Comparison of ENCODE assay signal across 23 cellular contexts in the genomic region with DNA sequence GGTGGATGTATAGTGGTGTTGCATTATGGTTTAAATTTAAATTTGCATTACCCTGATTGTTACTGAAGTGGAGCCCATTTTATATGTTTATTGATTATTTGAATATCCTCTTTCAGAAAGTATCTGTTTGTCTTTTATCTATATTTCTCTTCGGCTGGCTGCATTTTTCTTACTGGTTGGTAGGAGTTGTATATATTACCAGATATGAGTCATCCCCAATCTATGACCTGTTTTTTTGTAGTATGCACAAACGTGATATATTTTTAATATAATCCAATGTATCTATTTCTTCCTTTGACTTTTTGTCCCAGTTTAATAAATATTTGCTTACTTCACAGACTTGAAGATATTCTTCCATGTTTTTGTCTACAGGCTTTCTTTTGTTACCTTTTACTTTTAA. TPM values are rescaled to one million over a fixed set of nuclear protein-coding genes. Genes with fewer than 3 reads are reported as not detected.
A peak's percentile ranks its signal among the peaks of the same experiment; 100 is the strongest.
DNase-seq lines count a peak whose midpoint lies in the region; ATAC-seq and TF ChIP-seq lines count a peak whose summit lies in the region.
"Had no signal": no experiment of that assay in that cellular context is flagged by ENCODE, and none has a peak within 500 bp of the region (broad histone marks: within the 10 kb centered on the region; RNA-seq: fewer than 3 reads in every experiment).

No MANE protein-coding gene starts in this region.

- no peak overlapping the region for H3K27ac ChIP-seq in GM23248
- no peak overlapping the region for H3K27ac ChIP-seq in OCI-LY3 (ENCODE audit: low read length)
- H3K27ac ChIP-seq in fibroblast of lung (ENCODE audit: insufficient read depth, low read length), result no peak overlapping the region
- H3K27ac ChIP-seq: A549; BLaER1 treated with 17β-estradiol and CSF1 and Interleukin-3, amounts not matched to agents 10 nM and 100 nM had no signal

- H3K4me3 ChIP-seq in GM23248 (no peak overlapping the region), OCI-LY3 (ENCODE audit: low read length) (no peak overlapping the region), fibroblast of lung (replicated peaks in 1 of 4; ENCODE audit: control extremely low read depth in 1 of 4, insufficient read depth in 1 of 4, low read depth in 3 of 4, low read length in 4 of 4) (no peak overlapping the region)
- H3K4me3 ChIP-seq: A549; BLaER1 treated with 17β-estradiol and CSF1 and Interleukin-3, amounts not matched to agents 10 nM and 100 nM; GM23338 had no signal

- H3K79me2 ChIP-seq in GM23248 (ENCODE audit: insufficient read depth), result no peaks in the 10 kb centered on the region
- no peaks in the 10 kb centered on the region for H3K79me2 ChIP-seq in OCI-LY3 (ENCODE audit: low read length)
- no peaks in the 10 kb centered on the region for H3K79me2 ChIP-seq in fibroblast of lung (ENCODE audit: control insufficient read depth, insufficient read depth, low read length)

- ATAC-seq in SK-N-SH treated with all-trans-retinoic acid at 6 μM for 48 hours (no peak), GM19395 (IDR thresholded peaks at IDR 0.05; ENCODE audit: unreplicated experiment) (no peak)
- ATAC-seq: A549, GM23338 had no signal

- no peak overlapping the region for H3K4me2 ChIP-seq in GM23248 (ENCODE audit: unreplicated experiment)
- H3K4me2 ChIP-seq in OCI-LY3 (ENCODE audit: low read length), result 0 out of 2 replicates have a peak overlapping the region, but pooled peaks have one; percentile 9
- H3K4me2 ChIP-seq in fibroblast of lung (ENCODE audit: extremely low read depth, insufficient read depth, low read length), result no peak overlapping the region
- H3K4me2 ChIP-seq: A549; BLaER1 treated with 17β-estradiol and CSF1 and Interleukin-3, amounts not matched to agents 10 nM and 100 nM; GM23338 had no signal

- DNase-seq in GM23248, result peak; percentile 7
- peak; percentile 2 to 31 for DNase-seq in fibroblast of lung (ENCODE audit: low read depth in 2 of 2)
- DNase-seq in KG1 (lab: John Stamatoyannopoulos, UW), result no peak
- DNase-seq in GM20000 (ENCODE audit: low spot score), result no peak
- DNase-seq: 8988T; ACHN; AML-193; BE2C; CD4-positive, alpha-beta T cell; CD8-positive, alpha-beta memory T cell; DMS 273 treated with DMSO at 0.1 percent for 48 hours; DMS79; EL; GF-D8; H9; HFFc6 had no signal

- TF ChIP-seq CTCF in OCI-LY3 (IDR thresholded peaks at IDR 0.05; ENCODE audit: low read depth, low read length) (no peak), fibroblast of lung (conservative IDR thresholded peaks at IDR 0.05 in 1 of 2, IDR thresholded peaks at IDR 0.05 in 1 of 2; ENCODE audit: low read depth in 1 of 2, low read length in 2 of 2) (no peak), GM20000 (IDR thresholded peaks at IDR 0.05; ENCODE audit: extremely low read depth, missing control alignments) (no peak)

- H3K9me3 ChIP-seq in GM23248 (ENCODE audit: low read depth) (no peaks in the 10 kb centered on the region), OCI-LY3 (ENCODE audit: insufficient read depth, low read length) (no peaks in the 10 kb centered on the region), fibroblast of lung (ENCODE audit: control insufficient read depth, insufficient read depth, low read depth, low read length) (no peaks in the 10 kb centered on the region)
- H3K9me3 ChIP-seq: A549; BE2C; BLaER1 treated with 17β-estradiol and CSF1 and Interleukin-3, amounts not matched to agents 10 nM and 100 nM had no signal

- H3K36me3 ChIP-seq in GM23248 (ENCODE audit: low read depth) (no peaks in the 10 kb centered on the region), OCI-LY3 (replicated peaks; ENCODE audit: low read depth, low read length) (no peaks in the 10 kb centered on the region), fibroblast of lung (ENCODE audit: control insufficient read depth, insufficient read depth, low read length) (no peaks in the 10 kb centered on the region)
- H3K36me3 ChIP-seq: BE2C; BLaER1 treated with 17β-estradiol and CSF1 and Interleukin-3, amounts not matched to agents 10 nM and 100 nM had no signal

- 53 to 55% methylated on average over 2 of the region's 2 CpGs for WGBS in GM23248 (ENCODE audit: low coverage in 1 of 2, low lambda C conversion rate in 2 of 2, missing lambda C conversion rate in 2 of 2), 2 experiments

- no peak overlapping the region for H2AFZ ChIP-seq in GM23248
- H2AFZ ChIP-seq in OCI-LY3 (ENCODE audit: low read depth, low read length), result no peak overlapping the region
- no peak overlapping the region for H2AFZ ChIP-seq in fibroblast of lung (ENCODE audit: low read length)
- H2AFZ ChIP-seq: GM23338 had no signal

- H3K4me1 ChIP-seq in GM23248 (ENCODE audit: insufficient read depth), result no peaks in the 10 kb centered on the region
- peaks cover 18% of the 10 kb centered on the region for H3K4me1 ChIP-seq in OCI-LY3 (ENCODE audit: low read length)
- H3K4me1 ChIP-seq in fibroblast of lung (ENCODE audit: control insufficient read depth, extremely low read depth, insufficient read depth, low read length), result no peaks in the 10 kb centered on the region
- H3K4me1 ChIP-seq: A549; BLaER1 treated with 17β-estradiol and CSF1 and Interleukin-3, amounts not matched to agents 10 nM and 100 nM had no signal

- H4K20me1 ChIP-seq in GM23248 (ENCODE audit: insufficient read depth) (no peaks in the 10 kb centered on the region), OCI-LY3 (ENCODE audit: insufficient read depth, low read length) (no peaks in the 10 kb centered on the region), fibroblast of lung (ENCODE audit: control insufficient read depth, extremely low read depth, insufficient read depth, low read length) (no peaks in the 10 kb centered on the region)
- H4K20me1 ChIP-seq: BLaER1 treated with 17β-estradiol and CSF1 and Interleukin-3, amounts not matched to agents 10 nM and 100 nM had no signal

- no peaks in the 10 kb centered on the region for H3K9me2 ChIP-seq in GM23248 (ENCODE audit: insufficient read depth)

- in situ Hi-C loops in GM23248 (cut with MboI), result no loop called here

- H3K9ac ChIP-seq in GM23248 (no peak overlapping the region), OCI-LY3 (ENCODE audit: low read length) (no peak overlapping the region), fibroblast of lung (ENCODE audit: insufficient read depth, low read length) (no peak overlapping the region)
- H3K9ac ChIP-seq: BLaER1 treated with 17β-estradiol and CSF1 and Interleukin-3, amounts not matched to agents 10 nM and 100 nM had no signal

- H3F3A ChIP-seq in GM23248 (ENCODE audit: insufficient read depth), result no peaks in the 10 kb centered on the region

- H3K27me3 ChIP-seq in GM23248 (replicated peaks; ENCODE audit: insufficient read depth), result no peaks in the 10 kb centered on the region; the same call in 1 of the 2 replicates
- no peaks in the 10 kb centered on the region for H3K27me3 ChIP-seq in OCI-LY3 (ENCODE audit: low read depth, low read length)
- no peaks in the 10 kb centered on the region for H3K27me3 ChIP-seq in fibroblast of lung (ENCODE audit: control insufficient read depth, insufficient read depth, low read length)
- H3K27me3 ChIP-seq: BE2C; BLaER1 treated with 17β-estradiol and CSF1 and Interleukin-3, amounts not matched to agents 10 nM and 100 nM had no signal

TF ChIP-seq in SK-N-SH treated with all-trans-retinoic acid at 6 μM for 48 hours, 23 proteins besides CTCF, POLR2A, EP300 and RAD21 (continues in another document):
- TF ChIP-seq GLIS3 (CRISPR knock-in tag; IDR thresholded peaks at IDR 0.05) (no peak), ARNTL (CRISPR knock-in tag; IDR thresholded peaks at IDR 0.05; ENCODE audit: borderline replicate concordance, low read depth) (no peak), ZNF70 (CRISPR knock-in tag; IDR thresholded peaks at IDR 0.05) (no peak), RARB (CRISPR knock-in tag; IDR thresholded peaks at IDR 0.05) (no peak), ZFP30 (CRISPR knock-in tag; IDR thresholded peaks at IDR 0.05) (no peak), ZC3H10 (CRISPR knock-in tag; IDR thresholded peaks at IDR 0.05) (no peak)
- TF ChIP-seq, protein P1, sequence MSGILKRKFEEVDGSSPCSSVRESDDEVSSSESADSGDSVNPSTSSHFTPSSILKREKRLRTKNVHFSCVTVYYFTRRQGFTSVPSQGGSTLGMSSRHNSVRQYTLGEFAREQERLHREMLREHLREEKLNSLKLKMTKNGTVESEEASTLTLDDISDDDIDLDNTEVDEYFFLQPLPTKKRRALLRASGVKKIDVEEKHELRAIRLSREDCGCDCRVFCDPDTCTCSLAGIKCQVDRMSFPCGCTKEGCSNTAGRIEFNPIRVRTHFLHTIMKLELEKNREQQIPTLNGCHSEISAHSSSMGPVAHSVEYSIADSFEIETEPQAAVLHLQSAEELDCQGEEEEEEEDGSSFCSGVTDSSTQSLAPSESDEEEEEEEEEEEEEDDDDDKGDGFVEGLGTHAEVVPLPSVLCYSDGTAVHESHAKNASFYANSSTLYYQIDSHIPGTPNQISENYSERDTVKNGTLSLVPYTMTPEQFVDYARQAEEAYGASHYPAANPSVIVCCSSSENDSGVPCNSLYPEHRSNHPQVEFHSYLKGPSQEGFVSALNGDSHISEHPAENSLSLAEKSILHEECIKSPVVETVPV (CRISPR knock-in tag; IDR thresholded peaks at IDR 0.05), result no peak
- TF ChIP-seq, protein P2, sequence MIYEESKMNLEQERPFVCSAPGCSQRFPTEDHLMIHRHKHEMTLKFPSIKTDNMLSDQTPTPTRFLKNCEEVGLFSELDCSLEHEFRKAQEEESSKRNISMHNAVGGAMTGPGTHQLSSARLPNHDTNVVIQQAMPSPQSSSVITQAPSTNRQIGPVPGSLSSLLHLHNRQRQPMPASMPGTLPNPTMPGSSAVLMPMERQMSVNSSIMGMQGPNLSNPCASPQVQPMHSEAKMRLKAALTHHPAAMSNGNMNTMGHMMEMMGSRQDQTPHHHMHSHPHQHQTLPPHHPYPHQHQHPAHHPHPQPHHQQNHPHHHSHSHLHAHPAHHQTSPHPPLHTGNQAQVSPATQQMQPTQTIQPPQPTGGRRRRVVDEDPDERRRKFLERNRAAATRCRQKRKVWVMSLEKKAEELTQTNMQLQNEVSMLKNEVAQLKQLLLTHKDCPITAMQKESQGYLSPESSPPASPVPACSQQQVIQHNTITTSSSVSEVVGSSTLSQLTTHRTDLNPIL (CRISPR knock-in tag; IDR thresholded peaks at IDR 0.05; ENCODE audit: low read depth), result no peak

RNA-seq across cellular contexts. Expression of a gene that starts 29.3 kb away (rescaled TPM):
- 3.6 and 3.9 TPM in 2 replicates for total RNA-seq in GM23248 (2014; rRNA removed; shearing (Covaris generic))
- 3.2 and 4.0 TPM in 2 replicates for polyA plus RNA-seq in GM23248 (2016; fragmentation: Nextera tagmentation; extraction: Ambion mirVana)
- total RNA-seq in fibroblast of lung, result 0.77 and 0.83 TPM in 2 replicates
- 5.9 and 6.5 TPM in 2 replicates for polyA plus RNA-seq in fibroblast of lung
- 5.2 and 5.4 TPM in 2 replicates for polyA plus RNA-seq in fibroblast of lung (2012)
- 3.1 and 12.5 TPM in 2 replicates for polyA minus RNA-seq in fibroblast of lung (ENCODE audit: low replicate concordance)
- total RNA-seq: G401 had no signal
- polyA plus RNA-seq: A549 had no signal

Comparison
In these comparisons a context has a peak if more than half of its experiments do, and no peak if none do; other contexts are left out.
1. DNase-seq: peak in GM23248 (single experiment) and fibroblast of lung (2 of 2); none in KG1 (single experiment) and GM20000 (single experiment).